ENCODE assay signal across 2 cellular contexts in the genomic region with DNA sequence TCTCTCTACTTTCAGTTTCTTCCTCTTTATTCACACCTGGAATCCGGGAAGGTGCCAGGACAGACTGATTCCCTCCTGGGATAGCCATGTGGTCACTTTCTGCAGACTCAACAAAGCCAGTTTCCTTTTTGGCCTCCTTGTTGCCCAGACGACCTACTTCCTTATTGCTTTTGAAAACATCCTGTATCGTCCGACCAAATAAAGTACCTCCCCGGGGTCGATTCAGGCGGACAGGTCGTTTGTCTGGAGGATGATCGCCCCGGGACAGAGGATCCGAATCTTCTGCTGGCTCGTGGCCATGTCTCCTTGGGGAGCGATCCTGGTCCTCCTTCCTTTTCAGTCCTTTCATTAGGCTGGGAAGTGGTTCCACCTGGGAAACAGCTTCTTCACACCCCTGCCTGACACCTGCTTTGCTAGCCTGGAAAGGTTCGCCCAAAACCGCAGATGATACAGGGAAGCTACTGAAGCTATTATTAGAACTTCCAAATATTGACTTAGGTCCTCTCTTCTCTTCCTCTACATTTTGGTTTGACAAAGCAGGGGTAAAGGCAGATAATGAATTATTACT.
TF ChIP-seq lines count a peak whose summit lies in the region.

No MANE protein-coding gene starts in this region.

TF ChIP-seq in SK-N-SH, 30 proteins besides CTCF, POLR2A, EP300 and RAD21 (continued from another document):
- TF ChIP-seq, protein P1, sequence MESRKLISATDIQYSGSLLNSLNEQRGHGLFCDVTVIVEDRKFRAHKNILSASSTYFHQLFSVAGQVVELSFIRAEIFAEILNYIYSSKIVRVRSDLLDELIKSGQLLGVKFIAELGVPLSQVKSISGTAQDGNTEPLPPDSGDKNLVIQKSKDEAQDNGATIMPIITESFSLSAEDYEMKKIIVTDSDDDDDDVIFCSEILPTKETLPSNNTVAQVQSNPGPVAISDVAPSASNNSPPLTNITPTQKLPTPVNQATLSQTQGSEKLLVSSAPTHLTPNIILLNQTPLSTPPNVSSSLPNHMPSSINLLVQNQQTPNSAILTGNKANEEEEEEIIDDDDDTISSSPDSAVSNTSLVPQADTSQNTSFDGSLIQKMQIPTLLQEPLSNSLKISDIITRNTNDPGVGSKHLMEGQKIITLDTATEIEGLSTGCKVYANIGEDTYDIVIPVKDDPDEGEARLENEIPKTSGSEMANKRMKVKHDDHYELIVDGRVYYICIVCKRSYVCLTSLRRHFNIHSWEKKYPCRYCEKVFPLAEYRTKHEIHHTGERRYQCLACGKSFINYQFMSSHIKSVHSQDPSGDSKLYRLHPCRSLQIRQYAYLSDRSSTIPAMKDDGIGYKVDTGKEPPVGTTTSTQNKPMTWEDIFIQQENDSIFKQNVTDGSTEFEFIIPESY (IDR thresholded peaks at IDR 0.05; ENCODE audit: borderline replicate concordance, low read depth) = no peak
- TF ChIP-seq JUND (IDR thresholded peaks at IDR 0.05) = no peak

TF ChIP-seq in SK-N-SH treated with all-trans-retinoic acid at 6 μM for 48 hours, 23 proteins besides CTCF, POLR2A, EP300 and RAD21:
- TF ChIP-seq, protein P2, sequence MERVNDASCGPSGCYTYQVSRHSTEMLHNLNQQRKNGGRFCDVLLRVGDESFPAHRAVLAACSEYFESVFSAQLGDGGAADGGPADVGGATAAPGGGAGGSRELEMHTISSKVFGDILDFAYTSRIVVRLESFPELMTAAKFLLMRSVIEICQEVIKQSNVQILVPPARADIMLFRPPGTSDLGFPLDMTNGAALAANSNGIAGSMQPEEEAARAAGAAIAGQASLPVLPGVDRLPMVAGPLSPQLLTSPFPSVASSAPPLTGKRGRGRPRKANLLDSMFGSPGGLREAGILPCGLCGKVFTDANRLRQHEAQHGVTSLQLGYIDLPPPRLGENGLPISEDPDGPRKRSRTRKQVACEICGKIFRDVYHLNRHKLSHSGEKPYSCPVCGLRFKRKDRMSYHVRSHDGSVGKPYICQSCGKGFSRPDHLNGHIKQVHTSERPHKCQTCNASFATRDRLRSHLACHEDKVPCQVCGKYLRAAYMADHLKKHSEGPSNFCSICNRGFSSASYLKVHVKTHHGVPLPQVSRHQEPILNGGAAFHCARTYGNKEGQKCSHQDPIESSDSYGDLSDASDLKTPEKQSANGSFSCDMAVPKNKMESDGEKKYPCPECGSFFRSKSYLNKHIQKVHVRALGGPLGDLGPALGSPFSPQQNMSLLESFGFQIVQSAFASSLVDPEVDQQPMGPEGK (CRISPR knock-in tag; IDR thresholded peaks at IDR 0.05; ENCODE audit: borderline replicate concordance) = no peak
- TF ChIP-seq BACH2 (CRISPR knock-in tag; IDR thresholded peaks at IDR 0.05; ENCODE audit: borderline replicate concordance) (no peak), CSDC2 (CRISPR knock-in tag; IDR thresholded peaks at IDR 0.05) (no peak), ZFP30 (CRISPR knock-in tag; IDR thresholded peaks at IDR 0.05) (no peak), ZNF565 (CRISPR knock-in tag; conservative IDR thresholded peaks at IDR 0.05; ENCODE audit: low read depth) (no peak), ZC3H10 (CRISPR knock-in tag; IDR thresholded peaks at IDR 0.05) (no peak), ZNF8 (CRISPR knock-in tag; IDR thresholded peaks at IDR 0.05) (no peak)
- TF ChIP-seq, protein P3, sequence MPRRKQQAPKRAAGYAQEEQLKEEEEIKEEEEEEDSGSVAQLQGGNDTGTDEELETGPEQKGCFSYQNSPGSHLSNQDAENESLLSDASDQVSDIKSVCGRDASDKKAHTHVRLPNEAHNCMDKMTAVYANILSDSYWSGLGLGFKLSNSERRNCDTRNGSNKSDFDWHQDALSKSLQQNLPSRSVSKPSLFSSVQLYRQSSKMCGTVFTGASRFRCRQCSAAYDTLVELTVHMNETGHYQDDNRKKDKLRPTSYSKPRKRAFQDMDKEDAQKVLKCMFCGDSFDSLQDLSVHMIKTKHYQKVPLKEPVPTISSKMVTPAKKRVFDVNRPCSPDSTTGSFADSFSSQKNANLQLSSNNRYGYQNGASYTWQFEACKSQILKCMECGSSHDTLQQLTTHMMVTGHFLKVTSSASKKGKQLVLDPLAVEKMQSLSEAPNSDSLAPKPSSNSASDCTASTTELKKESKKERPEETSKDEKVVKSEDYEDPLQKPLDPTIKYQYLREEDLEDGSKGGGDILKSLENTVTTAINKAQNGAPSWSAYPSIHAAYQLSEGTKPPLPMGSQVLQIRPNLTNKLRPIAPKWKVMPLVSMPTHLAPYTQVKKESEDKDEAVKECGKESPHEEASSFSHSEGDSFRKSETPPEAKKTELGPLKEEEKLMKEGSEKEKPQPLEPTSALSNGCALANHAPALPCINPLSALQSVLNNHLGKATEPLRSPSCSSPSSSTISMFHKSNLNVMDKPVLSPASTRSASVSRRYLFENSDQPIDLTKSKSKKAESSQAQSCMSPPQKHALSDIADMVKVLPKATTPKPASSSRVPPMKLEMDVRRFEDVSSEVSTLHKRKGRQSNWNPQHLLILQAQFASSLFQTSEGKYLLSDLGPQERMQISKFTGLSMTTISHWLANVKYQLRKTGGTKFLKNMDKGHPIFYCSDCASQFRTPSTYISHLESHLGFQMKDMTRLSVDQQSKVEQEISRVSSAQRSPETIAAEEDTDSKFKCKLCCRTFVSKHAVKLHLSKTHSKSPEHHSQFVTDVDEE (CRISPR knock-in tag; IDR thresholded peaks at IDR 0.05) = no peak
